ENCODE assay signal across 10 cellular contexts in genomic region chr1:19710825-19711611, GRCh38. TPM values are rescaled to one million over a fixed set of nuclear protein-coding genes. Genes with fewer than 3 reads are reported as not detected.
A peak's percentile ranks its signal among the peaks of the same experiment; 100 is the strongest.
DNase-seq lines count a peak whose midpoint lies in the region; ATAC-seq and TF ChIP-seq lines count a peak whose summit lies in the region.
"Had no signal": no experiment of that assay in that cellular context is flagged by ENCODE, and none has a peak within 500 bp of the region (broad histone marks: within the 10 kb centered on the region; RNA-seq: fewer than 3 reads in every experiment).

No MANE protein-coding gene starts in this region.

- peak; percentile 84 for DNase-seq in activated naive CD4-positive, alpha-beta T cell treated with anti-CD3 and anti-CD28 coated beads for 36 hours
- no peak for DNase-seq in activated naive CD4-positive, alpha-beta T cell (lab: John Stamatoyannopoulos, UW)
- DNase-seq in activated T-cell treated with anti-CD3 and anti-CD28 coated beads, Interleukin-2, amount 50 U/mL, for 72 hours = peak; percentile 59 to 60
- no peak for DNase-seq in stimulated activated naive CD8-positive, alpha-beta T cell treated with anti-CD3 and anti-CD28 coated beads, Interleukin-15, Interleukin-2, amounts not matched to agents 100 U/mL and 50 U/mL, for 24 hours
- no peak for DNase-seq in medulla oblongata (ENCODE audit: extremely low spot score)
- no peak for DNase-seq in NCI-H1417 (lab: John Stamatoyannopoulos, UW)
- no peak for DNase-seq in Peyer's patch
- DNase-seq: NCI-H2171 treated with DMSO at 0.1 percent for 48 hours had no signal

- H3K27ac ChIP-seq in Peyer's patch = no peak overlapping the region

- peaks cover 41% of the 10 kb centered on the region for H3K4me1 Mint-ChIP-seq in activated naive CD4-positive, alpha-beta T cell treated with anti-CD3 and anti-CD28 coated beads for 36 hours (ENCODE audit: low read depth)
- peaks cover 52% of the 10 kb centered on the region for H3K4me1 Mint-ChIP-seq in activated T-cell treated with anti-CD3 and anti-CD28 coated beads, Interleukin-2, amount 50 U/mL, for 72 hours (ENCODE audit: low read depth)

- peak overlapping the region; percentile 91 for H3K27ac Mint-ChIP-seq in activated naive CD4-positive, alpha-beta T cell treated with anti-CD3 and anti-CD28 coated beads for 36 hours
- peak overlapping the region; percentile 93 for H3K27ac Mint-ChIP-seq in activated T-cell treated with anti-CD3 and anti-CD28 coated beads, Interleukin-2, amount 50 U/mL, for 72 hours

- no peaks in the 10 kb centered on the region for H3K27me3 Mint-ChIP-seq in activated naive CD4-positive, alpha-beta T cell treated with anti-CD3 and anti-CD28 coated beads for 36 hours (ENCODE audit: low read depth)
- no peaks in the 10 kb centered on the region for H3K27me3 Mint-ChIP-seq in activated T-cell treated with anti-CD3 and anti-CD28 coated beads, Interleukin-2, amount 50 U/mL, for 72 hours (ENCODE audit: low read depth)

- CTCF ChIA-PET in activated naive CD4-positive, alpha-beta T cell treated with anti-CD3 and anti-CD28 coated beads for 36 hours (lab: Charles Lee) = interaction anchor here (1.2 to 12.1 kb wide), 3 partner anchors 17 to 171 kb away, joined by 3 to 215 read pairs (median 3); partner anchors contain the start of genes HTR6 and OTUD3

- H3K27me3 ChIP-seq in Peyer's patch = no peaks in the 10 kb centered on the region

- H3K9me3 ChIP-seq in Peyer's patch = no peaks in the 10 kb centered on the region

- no peak for TF ChIP-seq POLR2A in Peyer's patch (IDR thresholded peaks at IDR 0.05)

- peaks cover 0 to 5% (median 0%) of the 10 kb centered on the region in 3 donors for H3K36me3 ChIP-seq in Peyer's patch

- no peak for TF ChIP-seq CTCF in Peyer's patch (IDR thresholded peaks at IDR 0.05)

- intact Hi-C loops in activated naive CD4-positive, alpha-beta T cell treated with anti-CD3 and anti-CD28 coated beads for 36 hours (cut with micrococcal nuclease) = loop anchor here (1.0 to 10.0 kb wide), 11 partner anchors 54 to 759 kb away; partner anchors contain the start of genes CAPZB and OTUD3

- H3K9me3 Mint-ChIP-seq in activated naive CD4-positive, alpha-beta T cell treated with anti-CD3 and anti-CD28 coated beads for 36 hours = no peaks in the 10 kb centered on the region
- no peaks in the 10 kb centered on the region for H3K9me3 Mint-ChIP-seq in activated T-cell treated with anti-CD3 and anti-CD28 coated beads, Interleukin-2, amount 50 U/mL, for 72 hours

- peak; percentile 44 for ATAC-seq in HG02798 (IDR thresholded peaks at IDR 0.05; ENCODE audit: poor library complexity, unreplicated experiment)
- peak; percentile 85 for ATAC-seq in activated T-cell treated with anti-CD3 and anti-CD28 coated beads, Interleukin-2, amount 50 U/mL, for 72 hours (replicated peaks in 1 of 2)
- ATAC-seq in stimulated activated naive CD8-positive, alpha-beta T cell treated with anti-CD3 and anti-CD28 coated beads, Interleukin-15, Interleukin-2, amounts not matched to agents 100 U/mL and 50 U/mL, for 24 hours = peak; percentile 35
- ATAC-seq: SK-N-SH treated with all-trans-retinoic acid at 6 μM for 48 hours had no signal

- H3K4me3 Mint-ChIP-seq in activated naive CD4-positive, alpha-beta T cell treated with anti-CD3 and anti-CD28 coated beads for 36 hours = no peak overlapping the region
- H3K4me3 Mint-ChIP-seq in activated T-cell treated with anti-CD3 and anti-CD28 coated beads, Interleukin-2, amount 50 U/mL, for 72 hours = peak overlapping the region; percentile 64 to 67

- H3K36me3 Mint-ChIP-seq in activated naive CD4-positive, alpha-beta T cell treated with anti-CD3 and anti-CD28 coated beads for 36 hours (ENCODE audit: low read depth) = peaks cover 17% of the 10 kb centered on the region
- H3K36me3 Mint-ChIP-seq in activated T-cell treated with anti-CD3 and anti-CD28 coated beads, Interleukin-2, amount 50 U/mL, for 72 hours (ENCODE audit: insufficient read depth in 2 of 2) = peaks cover 4 to 7% of the 10 kb centered on the region in 2 donors

- no peak overlapping the region for H3K4me3 ChIP-seq in Peyer's patch

- H3K4me1 ChIP-seq in Peyer's patch = no peaks in the 10 kb centered on the region

RNA-seq across cellular contexts. Expression of gene HTR6, which starts 46.3 kb away (rescaled TPM):
- under 1 TPM; 0.19 to 0.37 TPM for total RNA-seq in activated naive CD4-positive, alpha-beta T cell treated with anti-CD3 and anti-CD28 coated beads for 36 hours
- total RNA-seq in activated T-cell treated with anti-CD3 and anti-CD28 coated beads, Interleukin-2, amount 50 U/mL, for 72 hours = under 1 TPM; 0.32 to 0.55 TPM
- under 1 TPM in 1 of 4 donors, not detected in 3; 0.88 TPM for total RNA-seq in Peyer's patch

Comparison
In these comparisons a context has a peak if more than half of its experiments do, and no peak if none do; other contexts are left out.
1. DNase-seq: peak in activated naive CD4-positive, alpha-beta T cell treated with anti-CD3 and anti-CD28 coated beads for 36 hours (single experiment) and activated T-cell treated with anti-CD3 and anti-CD28 coated beads, Interleukin-2, amount 50 U/mL, for 72 hours (2 of 2); none in activated naive CD4-positive, alpha-beta T cell (0 of 4), stimulated activated naive CD8-positive, alpha-beta T cell treated with anti-CD3 and anti-CD28 coated beads, Interleukin-15, Interleukin-2, amounts not matched to agents 100 U/mL and 50 U/mL, for 24 hours (single experiment), medulla oblongata (single experiment), NCI-H1417 (0 of 3) and Peyer's patch (0 of 3).
2. ATAC-seq: peak in every context shown above with its lines; median percentile 85 in activated T-cell treated with anti-CD3 and anti-CD28 coated beads, Interleukin-2, amount 50 U/mL, for 72 hours; 44 in HG02798; 35 in stimulated activated naive CD8-positive, alpha-beta T cell treated with anti-CD3 and anti-CD28 coated beads, Interleukin-15, Interleukin-2, amounts not matched to agents 100 U/mL and 50 U/mL, for 24 hours.